ENCODE assay signal across 9 cellular contexts in the genomic region with DNA sequence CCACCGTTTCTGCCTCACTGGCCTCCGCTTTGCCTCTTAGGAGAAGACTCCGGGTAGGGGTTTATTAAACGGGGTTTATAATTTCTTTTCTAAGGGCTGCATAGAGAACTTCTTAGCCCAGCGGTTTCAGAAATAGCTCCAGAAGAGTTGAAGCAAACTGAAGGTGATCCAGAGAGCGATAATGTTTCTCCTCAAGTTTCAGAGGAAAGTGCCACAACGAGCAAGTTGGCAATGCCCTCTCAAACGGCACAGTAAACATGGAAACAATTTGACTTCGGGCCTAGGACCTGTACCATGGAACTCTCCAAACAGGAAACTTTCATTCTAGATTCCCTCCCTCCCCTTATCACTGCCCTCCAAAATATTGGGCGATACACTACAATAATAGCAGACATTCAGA. TPM values are rescaled to one million over a fixed set of nuclear protein-coding genes. Genes with fewer than 3 reads are reported as not detected.
DNase-seq lines count a peak whose midpoint lies in the region; ATAC-seq, FAIRE-seq and TF ChIP-seq lines count a peak whose summit lies in the region.
"Had no signal": no experiment of that assay in that cellular context is flagged by ENCODE, and none has a peak within 500 bp of the region (broad histone marks: within the 10 kb centered on the region; RNA-seq: fewer than 3 reads in every experiment).

No MANE protein-coding gene starts in this region.

- H3K27me3 ChIP-seq in GM12878 (replicated peaks in 1 of 2; ENCODE audit: control insufficient read depth in 2 of 2, insufficient read depth in 2 of 2, low read length in 1 of 2): no peaks in the 10 kb centered on the region
- no peaks in the 10 kb centered on the region for H3K27me3 ChIP-seq in lower lobe of right lung (ENCODE audit: low read depth)
- no peaks in the 10 kb centered on the region for H3K27me3 ChIP-seq in tibial nerve

- H3K27ac Mint-ChIP-seq in activated T-cell treated with anti-CD3 and anti-CD28 coated beads, Interleukin-2, amount 50 U/mL, for 24 hours: peak overlapping the region; percentile 99

- ATAC-seq in GM12878: no peak
- no peak for ATAC-seq in lower lobe of right lung
- ATAC-seq in HG03280 (IDR thresholded peaks at IDR 0.05; ENCODE audit: unreplicated experiment): no peak
- no peak for ATAC-seq in HG02870 (IDR thresholded peaks at IDR 0.05; ENCODE audit: unreplicated experiment)

- peak overlapping the region; percentile 92 for H3K27ac ChIP-seq in GM12878 (ENCODE audit: control insufficient read depth, insufficient read depth)
- peak overlapping the region; percentile 82 for H3K27ac ChIP-seq in lower lobe of right lung
- H3K27ac ChIP-seq in tibial nerve: peak overlapping the region; percentile 83 to 94 (median 88)

- intact Hi-C loops in GM12878 (cut with micrococcal nuclease; ENCODE audit: unreplicated experiment) (loop anchor here (5.0 to 10.0 kb wide), 3 partner anchors 45 to 815 kb away; partner anchors contain the start of gene RPS19BP1), lower lobe of right lung (cut with DNase I) (no loop called here)

- TSS peak; percentile 64 for BruUV-seq in GM12878 (replicated peaks; lab: Mats Ljungman, UMichigan)

- H4K20me1 ChIP-seq in GM12878 (ENCODE audit: control insufficient read depth, insufficient read depth): no peaks in the 10 kb centered on the region

- no peak for DNase-seq in activated T-cell treated with anti-CD3 and anti-CD28 coated beads, Interleukin-2, amount 50 U/mL, for 24 hours
- no peak for DNase-seq in activated T-cell treated with anti-CD3 and anti-CD28 coated beads, Interleukin-2, amount 50 U/mL, for 48 hours
- DNase-seq in GM12878 (ENCODE audit: low read depth, low spot score): no peak
- no peak for DNase-seq in lower lobe of right lung
- no peak for DNase-seq in tibial nerve (ENCODE audit: low spot score in 2 of 2)
- DNase-seq in cerebellar cortex (ENCODE audit: low spot score): no peak

- peak overlapping the region; percentile 99 for H3K4me3 Mint-ChIP-seq in activated T-cell treated with anti-CD3 and anti-CD28 coated beads, Interleukin-2, amount 50 U/mL, for 24 hours

- H2AFZ ChIP-seq in GM12878 (ENCODE audit: control insufficient read depth, low read depth, low read length): no peak overlapping the region

- H3K79me2 ChIP-seq in GM12878 (ENCODE audit: control insufficient read depth, insufficient read depth, low read length): peaks cover 41% of the 10 kb centered on the region

- peaks cover 71% of the 10 kb centered on the region for H3K36me3 Mint-ChIP-seq in activated T-cell treated with anti-CD3 and anti-CD28 coated beads, Interleukin-2, amount 50 U/mL, for 24 hours (ENCODE audit: low read depth)

- H3K4me3 ChIP-seq in GM12878: peak overlapping the region; percentile 81
- H3K4me3 ChIP-seq in lower lobe of right lung: peak overlapping the region; percentile 73
- H3K4me3 ChIP-seq in tibial nerve: peak overlapping the region; percentile 78 to 95 (median 82)

- no peaks in the 10 kb centered on the region for H3K9me3 ChIP-seq in GM12878 (replicated peaks; ENCODE audit: control insufficient read depth, insufficient read depth, low read length)
- H3K9me3 ChIP-seq in lower lobe of right lung: no peaks in the 10 kb centered on the region
- no peaks in the 10 kb centered on the region for H3K9me3 ChIP-seq in tibial nerve

- H3K9me3 Mint-ChIP-seq in activated T-cell treated with anti-CD3 and anti-CD28 coated beads, Interleukin-2, amount 50 U/mL, for 24 hours: no peaks in the 10 kb centered on the region

- H3K36me3 ChIP-seq in GM12878 (ENCODE audit: control insufficient read depth in 2 of 2, insufficient read depth in 2 of 2, low read length in 1 of 2) (peaks cover 0 to 17% of the 10 kb centered on the region in 2 experiments; a peak in 3 of 4 replicates), lower lobe of right lung (peaks cover 39% of the 10 kb centered on the region), tibial nerve (peaks cover 0 to 32% (median 4%) of the 10 kb centered on the region in 3 donors)

- RAD21 ChIA-PET in GM12878 (lab: Charles Lee; ENCODE audit: unreplicated experiment): interaction anchor here (0.6 to 4.9 kb wide), 29 partner anchors 11 to 890 kb away, joined by 3 to 40 read pairs (median 4); partner anchors contain the start of gene TNRC6B

- CTCF ChIA-PET in GM12878 (lab: Yijun Ruan, JAX): interaction anchor here (0.5 to 4.6 kb wide), 47 partner anchors 8 to 1185 kb away, joined by 3 to 68 read pairs (median 4); partner anchors contain the start of gene TNRC6B

- no peak for TF ChIP-seq RAD21 in GM12878 (IDR thresholded peaks at IDR 0.05; ENCODE audit: insufficient read depth, low read depth, low read length)

- no peak for FAIRE-seq in GM12878 (lab: Jason Lieb, UNC)
- FAIRE-seq: colon had no signal

- H3K9ac ChIP-seq in GM12878 (ENCODE audit: control insufficient read depth, insufficient read depth, low read length): peak overlapping the region; percentile 92

- 10% methylated on average over 10 of the region's 10 CpGs for WGBS in GM12878 (ENCODE audit: insufficient coverage, insufficient replicate concordance, low lambda C conversion rate, missing lambda C conversion rate)
- 17 to 19% methylated on average over 10 of the region's 10 CpGs for WGBS in tibial nerve, 2 donors

- no peak for TF ChIP-seq EP300 in GM12878 (IDR thresholded peaks at IDR 0.05; ENCODE audit: borderline replicate concordance in 1 of 2, control insufficient read depth in 1 of 2, low read depth in 2 of 2, low read length in 2 of 2)
- no peak for TF ChIP-seq EP300 in tibial nerve (IDR thresholded peaks at IDR 0.05)

- H3K4me1 ChIP-seq in GM12878 (ENCODE audit: control insufficient read depth, insufficient read depth, low read length) (0 out of 2 replicates have a peak, but pooled peaks cover 3% of the 10 kb centered on the region), lower lobe of right lung (peaks cover 29% of the 10 kb centered on the region), tibial nerve (peaks cover 0 to 29% (median 17%) of the 10 kb centered on the region in 4 donors)

- no peak for TF ChIP-seq CTCF in GM12878 (IDR thresholded peaks at IDR 0.05 in 2 of 3, conservative IDR thresholded peaks at IDR 0.05 in 1 of 3; ENCODE audit: control insufficient read depth in 2 of 3, extremely low read depth in 1 of 3, insufficient read depth in 1 of 3, low read depth in 3 of 3, low read length in 3 of 3)
- TF ChIP-seq CTCF in lower lobe of right lung (IDR thresholded peaks at IDR 0.05): no peak
- no peak for TF ChIP-seq CTCF in tibial nerve (IDR thresholded peaks at IDR 0.05)

- POLR2A ChIA-PET in GM12878 (lab: Charles Lee): interaction anchor here (0.6 to 4.4 kb wide), 9 partner anchors 11 to 303 kb away, joined by 3 to 28 read pairs (median 3); partner anchors contain the start of genes MRTFA and TNRC6B

- H3K27me3 Mint-ChIP-seq in activated T-cell treated with anti-CD3 and anti-CD28 coated beads, Interleukin-2, amount 50 U/mL, for 24 hours: no peaks in the 10 kb centered on the region

- peak overlapping the region; percentile 89 for H3K4me2 ChIP-seq in GM12878 (ENCODE audit: control insufficient read depth, insufficient read depth)

- in situ Hi-C loops in GM12878 (cut with MboI): loop anchor here (5.0 kb wide), 2 partner anchors 300 to 810 kb away; no protein-coding TSS in a partner anchor

- TF ChIP-seq POLR2A in GM12878 (IDR thresholded peaks at IDR 0.05; ENCODE audit: low read depth, low read length) (no peak), tibial nerve (IDR thresholded peaks at IDR 0.05) (no peak)

- SMC1A ChIA-PET in GM12878 (lab: Charles Lee; ENCODE audit: uncharacterized antibody, unreplicated experiment): interaction anchor here (0.6 to 5.3 kb wide), 35 partner anchors 8 to 818 kb away, joined by 3 to 67 read pairs (median 6); partner anchors contain the start of gene TNRC6B

- H3K4me1 Mint-ChIP-seq in activated T-cell treated with anti-CD3 and anti-CD28 coated beads, Interleukin-2, amount 50 U/mL, for 24 hours (ENCODE audit: low read depth): peaks cover 48% of the 10 kb centered on the region

TF ChIP-seq in GM12878, 131 proteins besides CTCF, POLR2A, EP300 and RAD21 (continues in another document):
- no peak for TF ChIP-seq ZNF217 (IDR thresholded peaks at IDR 0.05)

RNA-seq across cellular contexts. Expression of gene ADSL, which starts 1.0 kb away (rescaled TPM):
- total RNA-seq in GM12878 (2013; cell fraction: nucleolus; rRNA removed): 97.8 and 105 TPM in 2 replicates
- total RNA-seq in GM12878 (2014; rRNA removed) (141 and 144 TPM in 2 replicates), GM12878 (2014; rRNA removed; fragmentation: Illumina TruSeq; extraction: Trizol) (124 and 126 TPM in 2 replicates), GM12878 (2021) (132 and 133 TPM in 2 replicates), lower lobe of right lung (38.1 TPM), tibial nerve (10 to 100 TPM; 36.1 to 71.8 (median 58.1) TPM)
- 75.9 TPM for polyA plus RNA-seq in GM12878 (2011; ENCODE audit: low read depth)
- polyA plus RNA-seq in GM12878 (2011; rRNA removed) (126 and 139 TPM in 2 replicates), GM12878 (2014; fragmentation: Illumina TruSeq; extraction: Trizol) (127 and 132 TPM in 2 replicates), GM12878 (2014; fragmentation: Nextera tagmentation; extraction: Ambion mirVana) (100 to 1,000 TPM; 230 to 313 TPM), GM12878 (2014; rRNA removed) (128 and 144 TPM in 2 replicates), GM12878 (2016; fragmentation: Nextera tagmentation; extraction: Ambion mirVana) (100 to 1,000 TPM; 182 to 192 TPM)
- 143 and 151 TPM in 2 replicates for polyA plus RNA-seq in GM12878 (2011; cell fraction: cytosol; rRNA removed)
- polyA plus RNA-seq in GM12878 (2011; cell fraction: nucleus; rRNA removed): 104 TPM in 2 replicates
- polyA plus RNA-seq in GM12878 (2012): 79.8 and 95.5 TPM in 2 replicates
- 163 and 188 TPM in 2 replicates for polyA minus RNA-seq in GM12878 (2011; rRNA and poly(A)+ RNA removed)
- 27.4 and 42.8 TPM in 2 replicates for polyA minus RNA-seq in GM12878 (2011; cell fraction: cytosol; rRNA and poly(A)+ RNA removed)
- polyA minus RNA-seq in GM12878 (2011; cell fraction: nucleus; rRNA and poly(A)+ RNA removed): 28.3 and 41.4 TPM in 2 replicates

RNA-seq across cellular contexts. Expression of gene SGSM3, which starts 23.1 kb away (rescaled TPM):
- 91.8 and 98.1 TPM in 2 replicates for total RNA-seq in GM12878 (2013; cell fraction: nucleolus; rRNA removed)
- total RNA-seq in GM12878 (2014; rRNA removed) (54.2 and 55.3 TPM in 2 replicates), GM12878 (2014; rRNA removed; fragmentation: Illumina TruSeq; extraction: Trizol) (20.6 and 23.6 TPM in 2 replicates), GM12878 (2021) (68.9 and 72.9 TPM in 2 replicates), lower lobe of right lung (80.3 TPM), tibial nerve (100 to 1,000 TPM in 1 of 4 donors, 10 to 100 TPM in 3; 47.2 to 106 (median 69.2) TPM)
- 31.9 TPM for polyA plus RNA-seq in GM12878 (2011; ENCODE audit: low read depth)
- polyA plus RNA-seq in GM12878 (2011; rRNA removed) (21.2 and 38.4 TPM in 2 replicates), GM12878 (2014; fragmentation: Illumina TruSeq; extraction: Trizol) (5.9 and 18.4 TPM in 2 replicates), GM12878 (2014; fragmentation: Nextera tagmentation; extraction: Ambion mirVana) (1 to 10 TPM; 1.9 to 7.4 TPM), GM12878 (2014; rRNA removed) (90.0 and 95.6 TPM in 2 replicates), GM12878 (2016; fragmentation: Nextera tagmentation; extraction: Ambion mirVana) (10 to 100 TPM; 61.7 to 65.4 TPM)
- polyA plus RNA-seq in GM12878 (2011; cell fraction: cytosol; rRNA removed): 35.1 and 59.7 TPM in 2 replicates
- polyA plus RNA-seq in GM12878 (2011; cell fraction: nucleus; rRNA removed): 531 and 554 TPM in 2 replicates
- polyA plus RNA-seq in GM12878 (2012): 61.2 and 72.9 TPM in 2 replicates
- polyA minus RNA-seq in GM12878 (2011; rRNA and poly(A)+ RNA removed): 16.1 and 27.2 TPM in 2 replicates
- polyA minus RNA-seq in GM12878 (2011; cell fraction: cytosol; rRNA and poly(A)+ RNA removed): 11.9 and 13.0 TPM in 2 replicates
- 49.9 and 64.8 TPM in 2 replicates for polyA minus RNA-seq in GM12878 (2011; cell fraction: nucleus; rRNA and poly(A)+ RNA removed)
